In the genomic region with DNA sequence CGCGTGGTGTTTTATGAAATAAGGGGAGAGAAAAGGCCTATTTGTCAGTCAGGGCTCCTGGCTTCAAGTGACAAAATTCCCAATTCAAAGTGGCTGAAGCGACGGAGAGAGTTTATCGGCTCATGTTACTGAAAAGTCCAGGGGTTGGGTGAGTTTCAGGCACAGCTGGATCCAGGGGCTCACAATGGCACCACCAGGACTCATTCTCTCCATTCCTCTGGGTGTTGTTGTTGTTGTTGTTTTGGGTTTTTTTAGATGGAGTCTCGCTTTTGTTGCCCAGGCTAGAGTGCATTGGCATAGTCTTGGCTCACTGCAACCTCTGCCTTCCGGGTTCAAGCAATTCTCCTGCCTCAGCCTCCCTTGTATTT, we compare ENCODE assay signal across 17 cellular contexts.
A peak's percentile ranks its signal among the peaks of the same experiment; 100 is the strongest.
DNase-seq lines count a peak whose midpoint lies in the region; ATAC-seq, FAIRE-seq and TF ChIP-seq lines count a peak whose summit lies in the region.
"Had no signal": no experiment of that assay in that cellular context is flagged by ENCODE, and none has a peak within 500 bp of the region (broad histone marks: within the 10 kb centered on the region; RNA-seq: fewer than 3 reads in every experiment).

No MANE protein-coding gene starts in this region.

- DNase-seq in Karpas-422: no peak
- no peak for DNase-seq in GM12878 (ENCODE audit: low read depth, low spot score)
- DNase-seq in tibial artery: no peak
- no peak for DNase-seq in OCI-M1 (lab: John Stamatoyannopoulos, UW)
- no peak for DNase-seq in omental fat pad (ENCODE audit: low spot score)
- DNase-seq: activated B cell treated with CpG ODN at 0.5 μM for 24 hours; activated CD8-positive, alpha-beta memory T cell treated with anti-CD3 and anti-CD28 coated beads for 24 hours; cerebellar nuclear complex; foreskin melanocyte; GDM1; left lung; naive B cell; Right ventricle myocardium superior; T-helper 17 cell had no signal

- H3K4me1 ChIP-seq in Karpas-422 (ENCODE audit: low read length) (peaks cover 50% of the 10 kb centered on the region), GM12878 (ENCODE audit: control insufficient read depth, insufficient read depth, low read length) (peaks cover 6% of the 10 kb centered on the region), muscle layer of colon (ENCODE audit: insufficient read depth, low read length) (peaks cover 68% of the 10 kb centered on the region), tibial artery (peaks cover 0 to 37% (median 23%) of the 10 kb centered on the region in 4 donors)

- H3K36me3 ChIP-seq in Karpas-422 (ENCODE audit: insufficient read depth, low read length) (no peaks in the 10 kb centered on the region; the same call in 1 of the 2 replicates), GM12878 (ENCODE audit: control insufficient read depth in 2 of 2, insufficient read depth in 2 of 2, low read length in 1 of 2) (no peaks in the 10 kb centered on the region), muscle layer of colon (ENCODE audit: insufficient read depth, low read length) (no peaks in the 10 kb centered on the region), tibial artery (no peaks in the 10 kb centered on the region)
- H3K36me3 ChIP-seq: left lung had no signal

- TF ChIP-seq POLR2A in GM12878 (IDR thresholded peaks at IDR 0.05; ENCODE audit: low read depth, low read length): no peak

- TF ChIP-seq CTCF in GM12878 (IDR thresholded peaks at IDR 0.05 in 2 of 3, conservative IDR thresholded peaks at IDR 0.05 in 1 of 3; ENCODE audit: control insufficient read depth in 2 of 3, extremely low read depth in 1 of 3, insufficient read depth in 1 of 3, low read depth in 3 of 3, low read length in 3 of 3) (no peak), tibial artery (IDR thresholded peaks at IDR 0.05) (no peak), omental fat pad (IDR thresholded peaks at IDR 0.05) (no peak)

- H4K20me1 ChIP-seq in Karpas-422 (ENCODE audit: insufficient read depth, low read depth, low read length) (no peaks in the 10 kb centered on the region), GM12878 (ENCODE audit: control insufficient read depth, insufficient read depth) (no peaks in the 10 kb centered on the region)

- no TSS peak for BruUV-seq in GM12878 (replicated peaks; lab: Mats Ljungman, UMichigan)

- H3K79me2 ChIP-seq in Karpas-422 (ENCODE audit: low read length) (no peaks in the 10 kb centered on the region), GM12878 (ENCODE audit: control insufficient read depth, insufficient read depth, low read length) (no peaks in the 10 kb centered on the region)

- in situ Hi-C loops in GM12878 (cut with MboI): loop anchor here (10.0 kb wide), 1 partner anchor 59 kb away; no protein-coding TSS in a partner anchor

- POLR2A ChIA-PET in GM12878 (lab: Charles Lee): no interaction called here

- CTCF ChIA-PET in GM12878 (lab: Yijun Ruan, JAX): no interaction called here

- TF ChIP-seq EP300 in GM12878 (IDR thresholded peaks at IDR 0.05; ENCODE audit: borderline replicate concordance in 1 of 2, control insufficient read depth in 1 of 2, low read depth in 2 of 2, low read length in 2 of 2): no peak

- H3K27ac ChIP-seq in Karpas-422 (ENCODE audit: low read length): no peak overlapping the region
- no peak overlapping the region for H3K27ac ChIP-seq in GM12878 (ENCODE audit: control insufficient read depth, insufficient read depth)
- peak overlapping the region; percentile 89 for H3K27ac ChIP-seq in muscle layer of colon (ENCODE audit: low read depth, low read length)
- H3K27ac ChIP-seq in tibial artery: peak overlapping the region; percentile 19 to 76
- H3K27ac ChIP-seq: left lung had no signal

- WGBS in GM12878 (ENCODE audit: insufficient coverage, insufficient replicate concordance, low lambda C conversion rate, missing lambda C conversion rate): 80% methylated on average over 7 of the region's 7 CpGs

- H3K9me3 ChIP-seq in Karpas-422 (ENCODE audit: low read length) (no peaks in the 10 kb centered on the region), GM12878 (replicated peaks; ENCODE audit: control insufficient read depth, insufficient read depth, low read length) (no peaks in the 10 kb centered on the region; the same call in 2 of the 3 replicates), muscle layer of colon (ENCODE audit: low read length) (no peaks in the 10 kb centered on the region), tibial artery (peaks cover 0 to 4% (median 0%) of the 10 kb centered on the region in 3 donors)

- ATAC-seq in GM12878: no peak
- ATAC-seq in omental fat pad (ENCODE audit: low FRiP score): no peak
- ATAC-seq in activated CD4-positive, CD25-positive, alpha-beta regulatory T cell treated with anti-CD3 and anti-CD28 coated beads, Interleukin-2, amount 50 U/mL, for 24 hours: no peak
- ATAC-seq: left lung, T-helper 17 cell had no signal

- no peak for FAIRE-seq in GM12878 (lab: Jason Lieb, UNC)
- FAIRE-seq: GM12891 had no signal

- H2AFZ ChIP-seq in Karpas-422 (ENCODE audit: low read length) (peak overlapping the region; percentile 27; the same call in 1 of the 2 replicates), GM12878 (ENCODE audit: control insufficient read depth, low read depth, low read length) (peak overlapping the region; percentile 13; the same call in 1 of the 2 replicates)

- SMC1A ChIA-PET in GM12878 (lab: Charles Lee; ENCODE audit: uncharacterized antibody, unreplicated experiment): interaction anchor here (1.0 kb wide), 1 partner anchor 23 kb away, joined by 3 read pairs; no protein-coding TSS in a partner anchor

- H3K4me3 ChIP-seq in Karpas-422 (ENCODE audit: low read length): no peak overlapping the region
- H3K4me3 ChIP-seq in GM12878: no peak overlapping the region
- H3K4me3 ChIP-seq in muscle layer of colon (ENCODE audit: low read depth in 1 of 2, low read length in 2 of 2): peak overlapping the region; percentile 12 to 37
- no peak overlapping the region for H3K4me3 ChIP-seq in tibial artery
- H3K4me3 ChIP-seq: left lung had no signal

- no peaks in the 10 kb centered on the region for H3K9me2 ChIP-seq in Karpas-422 (replicated peaks; ENCODE audit: insufficient read depth, low read length)

- H3K9ac ChIP-seq in Karpas-422 (ENCODE audit: low read length) (no peak overlapping the region), GM12878 (ENCODE audit: control insufficient read depth, insufficient read depth, low read length) (no peak overlapping the region), muscle layer of colon (ENCODE audit: low read length) (no peak overlapping the region)

- no peaks in the 10 kb centered on the region; the same call in 1 of the 2 replicates for H3K27me3 ChIP-seq in Karpas-422 (ENCODE audit: low read length)
- no peaks in the 10 kb centered on the region; a peak in 1 of 4 replicates for H3K27me3 ChIP-seq in GM12878 (replicated peaks in 1 of 2; ENCODE audit: control insufficient read depth in 2 of 2, insufficient read depth in 2 of 2, low read length in 1 of 2)
- no peaks in the 10 kb centered on the region for H3K27me3 ChIP-seq in muscle layer of colon (ENCODE audit: control insufficient read depth in 1 of 2, insufficient read depth in 2 of 2, low read length in 2 of 2)
- no peaks in the 10 kb centered on the region for H3K27me3 ChIP-seq in tibial artery

- no peak for TF ChIP-seq RAD21 in GM12878 (IDR thresholded peaks at IDR 0.05; ENCODE audit: insufficient read depth, low read depth, low read length)

- RAD21 ChIA-PET in GM12878 (lab: Charles Lee; ENCODE audit: unreplicated experiment): no interaction called here

- peak overlapping the region; percentile 50 for H3K4me2 ChIP-seq in Karpas-422 (ENCODE audit: low read depth, low read length, poor library complexity, severe bottlenecking)
- no peak overlapping the region for H3K4me2 ChIP-seq in GM12878 (ENCODE audit: control insufficient read depth, insufficient read depth)

- intact Hi-C loops in GM12878 (cut with micrococcal nuclease; ENCODE audit: unreplicated experiment): no loop called here
- intact Hi-C loops in tibial artery (cut with DNase I; ENCODE audit: low total_unique reads): no loop called here

TF ChIP-seq in GM12878, 131 proteins besides CTCF, POLR2A, EP300 and RAD21:
- TF ChIP-seq ATF7 (IDR thresholded peaks at IDR 0.05; ENCODE audit: low read depth): no peak
- TF ChIP-seq, protein P1, sequence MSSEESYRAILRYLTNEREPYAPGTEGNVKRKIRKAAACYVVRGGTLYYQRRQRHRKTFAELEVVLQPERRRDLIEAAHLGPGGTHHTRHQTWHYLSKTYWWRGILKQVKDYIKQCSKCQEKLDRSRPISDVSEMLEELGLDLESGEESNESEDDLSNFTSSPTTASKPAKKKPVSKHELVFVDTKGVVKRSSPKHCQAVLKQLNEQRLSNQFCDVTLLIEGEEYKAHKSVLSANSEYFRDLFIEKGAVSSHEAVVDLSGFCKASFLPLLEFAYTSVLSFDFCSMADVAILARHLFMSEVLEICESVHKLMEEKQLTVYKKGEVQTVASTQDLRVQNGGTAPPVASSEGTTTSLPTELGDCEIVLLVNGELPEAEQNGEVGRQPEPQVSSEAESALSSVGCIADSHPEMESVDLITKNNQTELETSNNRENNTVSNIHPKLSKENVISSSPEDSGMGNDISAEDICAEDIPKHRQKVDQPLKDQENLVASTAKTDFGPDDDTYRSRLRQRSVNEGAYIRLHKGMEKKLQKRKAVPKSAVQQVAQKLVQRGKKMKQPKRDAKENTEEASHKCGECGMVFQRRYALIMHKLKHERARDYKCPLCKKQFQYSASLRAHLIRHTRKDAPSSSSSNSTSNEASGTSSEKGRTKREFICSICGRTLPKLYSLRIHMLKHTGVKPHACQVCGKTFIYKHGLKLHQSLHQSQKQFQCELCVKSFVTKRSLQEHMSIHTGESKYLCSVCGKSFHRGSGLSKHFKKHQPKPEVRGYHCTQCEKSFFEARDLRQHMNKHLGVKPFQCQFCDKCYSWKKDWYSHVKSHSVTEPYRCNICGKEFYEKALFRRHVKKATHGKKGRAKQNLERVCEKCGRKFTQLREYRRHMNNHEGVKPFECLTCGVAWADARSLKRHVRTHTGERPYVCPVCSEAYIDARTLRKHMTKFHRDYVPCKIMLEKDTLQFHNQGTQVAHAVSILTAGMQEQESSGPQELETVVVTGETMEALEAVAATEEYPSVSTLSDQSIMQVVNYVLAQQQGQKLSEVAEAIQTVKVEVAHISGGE (CRISPR knock-in tag; IDR thresholded peaks at IDR 0.05): no peak
- no peak for TF ChIP-seq ESRRA (IDR thresholded peaks at IDR 0.05; ENCODE audit: low read length)
- TF ChIP-seq BHLHE40 (IDR thresholded peaks at IDR 0.05; ENCODE audit: borderline replicate concordance in 1 of 2, low read depth in 2 of 2, low read length in 1 of 2): no peak
- TF ChIP-seq, protein P2, sequence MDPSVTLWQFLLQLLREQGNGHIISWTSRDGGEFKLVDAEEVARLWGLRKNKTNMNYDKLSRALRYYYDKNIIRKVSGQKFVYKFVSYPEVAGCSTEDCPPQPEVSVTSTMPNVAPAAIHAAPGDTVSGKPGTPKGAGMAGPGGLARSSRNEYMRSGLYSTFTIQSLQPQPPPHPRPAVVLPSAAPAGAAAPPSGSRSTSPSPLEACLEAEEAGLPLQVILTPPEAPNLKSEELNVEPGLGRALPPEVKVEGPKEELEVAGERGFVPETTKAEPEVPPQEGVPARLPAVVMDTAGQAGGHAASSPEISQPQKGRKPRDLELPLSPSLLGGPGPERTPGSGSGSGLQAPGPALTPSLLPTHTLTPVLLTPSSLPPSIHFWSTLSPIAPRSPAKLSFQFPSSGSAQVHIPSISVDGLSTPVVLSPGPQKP (IDR thresholded peaks at IDR 0.05; ENCODE audit: low read depth, low read length): no peak

Comparison
In these comparisons a context has a peak if more than half of its experiments do, and no peak if none do; other contexts are left out.
1. H3K27ac ChIP-seq: peak in muscle layer of colon (single experiment) and tibial artery (2 of 2); none in Karpas-422 (single experiment) and GM12878 (single experiment).
2. H3K4me3 ChIP-seq: peak in muscle layer of colon (2 of 2); none in Karpas-422 (single experiment), GM12878 (single experiment) and tibial artery (0 of 2).